ENCODE assay signal across 1 cellular context in the genomic region with DNA sequence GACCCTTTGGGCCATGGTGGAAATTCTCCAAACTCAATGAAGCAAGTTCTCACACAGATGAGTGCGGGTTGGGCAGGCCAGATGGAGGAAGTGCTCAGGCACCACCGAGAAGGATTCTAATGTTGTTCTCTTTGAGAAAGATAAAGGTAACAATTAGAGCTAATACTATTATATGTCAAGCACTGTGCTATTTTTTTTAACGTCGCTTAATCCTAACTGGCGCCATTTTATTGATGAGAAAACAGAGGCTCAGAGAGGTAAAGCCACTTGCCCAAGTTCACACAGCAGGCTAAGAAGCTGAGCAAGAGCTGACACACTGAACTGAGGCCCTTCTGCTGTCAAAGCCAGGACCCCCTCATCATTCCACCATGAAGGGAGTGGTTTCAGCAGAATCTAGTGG.
TF ChIP-seq lines count a peak whose summit lies in the region.

No MANE protein-coding gene starts in this region.

TF ChIP-seq in SK-N-SH treated with all-trans-retinoic acid at 6 μM for 48 hours, 23 proteins besides CTCF, POLR2A, EP300 and RAD21 (continued from another document):
- TF ChIP-seq ZNF8 (CRISPR knock-in tag; IDR thresholded peaks at IDR 0.05): no peak
- no peak for TF ChIP-seq TCF4 (CRISPR knock-in tag; IDR thresholded peaks at IDR 0.05; ENCODE audit: borderline replicate concordance)
- TF ChIP-seq RARB (CRISPR knock-in tag; IDR thresholded peaks at IDR 0.05): no peak
- TF ChIP-seq ARNTL (CRISPR knock-in tag; IDR thresholded peaks at IDR 0.05; ENCODE audit: borderline replicate concordance, low read depth): no peak
- no peak for TF ChIP-seq TSHZ2 (CRISPR knock-in tag; IDR thresholded peaks at IDR 0.05)
